1 cellular context compared by ENCODE assay signal in the genomic region with DNA sequence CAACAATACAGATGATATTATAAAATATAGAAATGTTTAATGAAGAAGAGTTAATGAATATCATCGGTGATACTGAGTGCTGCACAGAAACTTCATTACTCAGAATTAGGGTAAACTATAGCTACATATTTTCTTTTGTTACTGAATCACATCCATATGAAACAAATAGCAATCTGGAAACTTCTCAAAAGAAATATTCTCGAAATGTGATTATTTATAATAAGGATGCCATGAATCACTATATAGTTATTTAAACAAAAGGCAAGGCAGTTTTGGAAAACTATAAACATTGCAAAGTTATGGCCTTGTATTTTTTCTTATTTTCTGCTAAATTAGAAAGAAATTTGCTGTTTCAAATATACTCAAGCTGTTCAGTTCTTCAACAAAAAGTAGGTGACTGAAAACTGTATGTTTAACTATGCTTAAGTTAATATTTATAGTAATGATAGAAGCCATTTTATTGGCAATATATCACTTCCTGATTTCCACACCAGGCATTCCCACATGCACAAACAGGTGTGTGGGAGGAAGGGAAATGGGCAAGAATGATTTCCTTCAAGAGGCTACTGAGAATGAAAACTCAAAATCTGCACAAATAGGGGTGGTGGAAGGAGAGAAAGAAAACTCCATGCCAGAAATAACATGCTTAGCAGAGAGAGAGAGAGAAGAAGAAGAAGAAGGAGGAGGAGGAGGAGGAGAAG.
TF ChIP-seq lines count a peak whose summit lies in the region.

No MANE protein-coding gene starts in this region.

TF ChIP-seq in IMR-90, 13 proteins besides CTCF, POLR2A, EP300 and RAD21:
- TF ChIP-seq NFE2L2 (IDR thresholded peaks at IDR 0.05; ENCODE audit: low read depth, low read length), result no peak
- TF ChIP-seq, protein P1, sequence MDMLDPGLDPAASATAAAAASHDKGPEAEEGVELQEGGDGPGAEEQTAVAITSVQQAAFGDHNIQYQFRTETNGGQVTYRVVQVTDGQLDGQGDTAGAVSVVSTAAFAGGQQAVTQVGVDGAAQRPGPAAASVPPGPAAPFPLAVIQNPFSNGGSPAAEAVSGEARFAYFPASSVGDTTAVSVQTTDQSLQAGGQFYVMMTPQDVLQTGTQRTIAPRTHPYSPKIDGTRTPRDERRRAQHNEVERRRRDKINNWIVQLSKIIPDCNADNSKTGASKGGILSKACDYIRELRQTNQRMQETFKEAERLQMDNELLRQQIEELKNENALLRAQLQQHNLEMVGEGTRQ (IDR thresholded peaks at IDR 0.05; ENCODE audit: low read depth, low read length), result no peak
- no peak for TF ChIP-seq RCOR1 (IDR thresholded peaks at IDR 0.05; ENCODE audit: insufficient replicate concordance, low read length)
- no peak for TF ChIP-seq SMC3 (IDR thresholded peaks at IDR 0.05; ENCODE audit: low read depth, low read length)
- TF ChIP-seq CEBPB (IDR thresholded peaks at IDR 0.05; ENCODE audit: low read depth, low read length), result no peak
- no peak for TF ChIP-seq MAZ (IDR thresholded peaks at IDR 0.05; ENCODE audit: borderline replicate concordance, low read depth, low read length)
